Comparison of ENCODE assay signal across 10 cellular contexts in the genomic region with DNA sequence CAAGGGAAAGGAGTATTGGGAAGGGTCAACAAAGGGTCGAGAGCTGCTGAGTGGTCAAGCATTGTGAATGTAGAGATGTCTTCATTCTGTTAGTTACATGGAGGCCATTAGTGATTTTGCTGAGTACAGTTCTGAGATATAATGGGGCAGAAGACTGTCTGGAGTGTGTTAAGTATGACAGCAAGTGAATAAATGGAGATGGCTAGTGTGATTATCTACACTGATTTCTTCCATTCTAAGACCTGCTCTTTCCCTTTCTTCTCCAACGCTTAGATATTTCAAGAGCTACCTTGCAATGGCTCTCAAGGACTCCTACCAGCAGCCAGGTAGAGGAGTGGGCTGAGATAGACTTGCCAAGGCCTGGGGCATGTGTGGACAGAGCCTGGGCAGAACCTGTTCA. TPM values are rescaled to one million over a fixed set of nuclear protein-coding genes. Genes with fewer than 3 reads are reported as not detected.
"Had no signal": no experiment of that assay in that cellular context is flagged by ENCODE, and none has a peak within 500 bp of the region (broad histone marks: within the 10 kb centered on the region; RNA-seq: fewer than 3 reads in every experiment).

No MANE protein-coding gene starts in this region.

- H3K27ac ChIP-seq: GM23248, HL-60 had no signal

- H3K9ac ChIP-seq: GM23248 had no signal

- H3K27me3 Mint-ChIP-seq: IgD-negative memory B cell had no signal

- H3K36me3 ChIP-seq: HAP-1 had no signal

- H3K9me3 ChIP-seq: HAP-1 had no signal

- H3K4me3 Mint-ChIP-seq: HFFc6, IgD-negative memory B cell had no signal

- DNase-seq: GM23248, GOT3, H7, HFFc6, KBM-7 had no signal

- H3K4me3 ChIP-seq: GM23248, HAP-1 had no signal

- H3K27ac Mint-ChIP-seq: HFFc6, IgD-negative memory B cell had no signal

- H2AFZ ChIP-seq: GM23248 had no signal

- FAIRE-seq: HepG2 had no signal

- H3K36me3 Mint-ChIP-seq: IgD-negative memory B cell had no signal

- H3K4me1 ChIP-seq: HAP-1 had no signal

- ATAC-seq: HCT116, HepG2 had no signal

RNA-seq across cellular contexts. Expression of a gene that starts 50.8 kb away (rescaled TPM):
- total RNA-seq: GM23248, H7, HepG2, HFFc6 had no signal
- polyA plus RNA-seq: GM23248, HepG2, IgD-negative memory B cell had no signal
